1 cellular context compared by ENCODE assay signal in the genomic region with DNA sequence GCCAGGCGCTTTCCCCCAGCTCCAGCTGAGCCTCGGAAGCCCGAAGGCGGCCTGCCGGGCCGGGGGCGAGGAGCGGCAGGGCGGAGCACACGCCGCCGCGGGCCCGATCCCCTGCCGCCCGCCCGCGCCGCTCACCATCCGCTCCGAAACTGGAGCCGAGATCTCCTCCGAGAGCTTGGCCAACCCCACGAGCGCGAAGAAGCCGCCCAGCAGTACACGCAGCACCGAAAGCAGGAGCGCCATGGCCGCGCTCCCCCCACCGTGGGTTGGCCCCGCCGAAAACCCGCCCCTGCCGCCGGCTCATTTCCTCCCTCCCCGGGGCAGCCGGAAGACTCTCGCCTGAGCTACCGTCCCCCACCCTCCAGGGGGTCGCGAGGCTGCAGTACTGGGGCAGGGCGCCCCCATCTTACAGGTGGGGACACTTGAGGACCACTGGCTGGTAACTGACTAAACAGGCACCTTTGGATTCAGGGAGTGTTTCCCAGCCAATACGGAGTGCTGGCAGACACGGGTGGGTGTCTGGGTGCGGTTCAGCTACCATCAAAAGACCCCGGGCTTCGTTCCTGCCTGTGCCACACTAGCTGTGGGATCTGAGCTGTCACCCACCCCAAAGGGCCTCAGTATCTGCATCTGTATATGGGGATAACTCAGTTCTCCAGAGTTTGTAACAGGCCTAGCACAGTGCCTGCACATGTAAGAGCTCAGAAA.
A peak's percentile ranks its signal among the peaks of the same experiment; 100 is the strongest.
TF ChIP-seq lines count a peak whose summit lies in the region.

Gene TMEM35B, minus strand, starts transcription at position 285 of the 708 bp plus-strand sequence. Its CDS starts 42 bp downstream, at position 243.

TF ChIP-seq in HepG2, 621 proteins besides CTCF, POLR2A, EP300 and RAD21 (continued from another document and continues in another):
- TF ChIP-seq ZNF275 (CRISPR knock-in tag; IDR thresholded peaks at IDR 0.05; ENCODE audit: borderline replicate concordance), result no peak
- peak; percentile 78 for TF ChIP-seq FOXC1 (CRISPR knock-in tag; IDR thresholded peaks at IDR 0.05; ENCODE audit: borderline replicate concordance)
- TF ChIP-seq ETV6 (CRISPR knock-in tag; conservative IDR thresholded peaks at IDR 0.05), result peak; percentile 75; the same call in 1 of the 2 replicates
- TF ChIP-seq MXD4 (CRISPR knock-in tag; IDR thresholded peaks at IDR 0.05), result 0 out of 2 replicates have a peak, but pooled peaks have one; percentile 22
- TF ChIP-seq ZNF749 (CRISPR knock-in tag; IDR thresholded peaks at IDR 0.05; ENCODE audit: borderline replicate concordance), result 0 out of 2 replicates have a peak, but pooled peaks have one; percentile 44
- peak; percentile 56; the same call in 1 of the 2 replicates for TF ChIP-seq ZNF431 (CRISPR knock-in tag; IDR thresholded peaks at IDR 0.05; ENCODE audit: borderline replicate concordance, low read depth)
- TF ChIP-seq HIVEP1 (CRISPR knock-in tag; IDR thresholded peaks at IDR 0.05), result peak; percentile 50; the same call in 1 of the 2 replicates
- TF ChIP-seq SALL1 (CRISPR knock-in tag; IDR thresholded peaks at IDR 0.05), result peak; percentile 63
- peak; percentile 82 for TF ChIP-seq ZFX (CRISPR knock-in tag; IDR thresholded peaks at IDR 0.05; ENCODE audit: low read depth)
- peak; percentile 95 for TF ChIP-seq ZBTB7A (CRISPR knock-in tag; IDR thresholded peaks at IDR 0.05)
- peak; percentile 58 for TF ChIP-seq ZMYM4 (CRISPR knock-in tag; IDR thresholded peaks at IDR 0.05)
- no peak for TF ChIP-seq ZC3H13 (CRISPR knock-in tag; IDR thresholded peaks at IDR 0.05)
- TF ChIP-seq GMEB1 (CRISPR knock-in tag; IDR thresholded peaks at IDR 0.05; ENCODE audit: borderline replicate concordance), result no peak
- 0 out of 2 replicates have a peak, but pooled peaks have one; percentile 34 for TF ChIP-seq ZNF788 (CRISPR knock-in tag; IDR thresholded peaks at IDR 0.05; ENCODE audit: borderline replicate concordance)
- TF ChIP-seq ZBTB14 (CRISPR knock-in tag; IDR thresholded peaks at IDR 0.05), result no peak
- peak; percentile 73; the same call in 1 of the 2 replicates for TF ChIP-seq ZNF563 (CRISPR knock-in tag; IDR thresholded peaks at IDR 0.05)
- TF ChIP-seq, protein P1, sequence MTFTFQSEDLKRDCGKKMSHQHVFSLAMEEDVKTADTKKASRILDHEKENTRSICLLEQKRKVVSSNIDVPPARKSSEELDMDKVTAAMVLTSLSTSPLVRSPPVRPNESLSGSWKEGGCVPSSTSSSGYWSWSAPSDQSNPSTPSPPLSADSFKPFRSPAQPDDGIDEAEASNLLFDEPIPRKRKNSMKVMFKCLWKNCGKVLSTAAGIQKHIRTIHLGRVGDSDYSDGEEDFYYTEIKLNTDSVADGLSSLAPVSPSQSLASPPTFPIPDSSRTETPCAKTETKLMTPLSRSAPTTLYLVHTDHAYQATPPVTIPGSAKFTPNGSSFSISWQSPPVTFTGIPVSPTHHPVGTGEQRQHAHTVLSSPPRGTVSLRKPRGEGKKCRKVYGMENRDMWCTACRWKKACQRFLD (CRISPR knock-in tag; IDR thresholded peaks at IDR 0.05; ENCODE audit: borderline replicate concordance), result 0 out of 2 replicates have a peak, but pooled peaks have one; percentile 59
- TF ChIP-seq ZSCAN22 (CRISPR knock-in tag; IDR thresholded peaks at IDR 0.05), result 0 out of 2 replicates have a peak, but pooled peaks have one; percentile 53
- TF ChIP-seq MLX (CRISPR knock-in tag; IDR thresholded peaks at IDR 0.05), result no peak
- TF ChIP-seq ZNF205 (CRISPR knock-in tag; IDR thresholded peaks at IDR 0.05), result 0 out of 2 replicates have a peak, but pooled peaks have one; percentile 36
- TF ChIP-seq RNF2 (conservative IDR thresholded peaks at IDR 0.05; ENCODE audit: low read depth), result no peak
- TF ChIP-seq, protein P2, sequence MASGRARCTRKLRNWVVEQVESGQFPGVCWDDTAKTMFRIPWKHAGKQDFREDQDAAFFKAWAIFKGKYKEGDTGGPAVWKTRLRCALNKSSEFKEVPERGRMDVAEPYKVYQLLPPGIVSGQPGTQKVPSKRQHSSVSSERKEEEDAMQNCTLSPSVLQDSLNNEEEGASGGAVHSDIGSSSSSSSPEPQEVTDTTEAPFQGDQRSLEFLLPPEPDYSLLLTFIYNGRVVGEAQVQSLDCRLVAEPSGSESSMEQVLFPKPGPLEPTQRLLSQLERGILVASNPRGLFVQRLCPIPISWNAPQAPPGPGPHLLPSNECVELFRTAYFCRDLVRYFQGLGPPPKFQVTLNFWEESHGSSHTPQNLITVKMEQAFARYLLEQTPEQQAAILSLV (CRISPR knock-in tag; IDR thresholded peaks at IDR 0.05; ENCODE audit: borderline replicate concordance), result peak; percentile 46; the same call in 1 of the 2 replicates
- no peak for TF ChIP-seq KLF16 (CRISPR knock-in tag; IDR thresholded peaks at IDR 0.05)
- TF ChIP-seq ZNF780A (CRISPR knock-in tag; IDR thresholded peaks at IDR 0.05), result no peak
- peak; percentile 69 for TF ChIP-seq KMT2A (CRISPR knock-in tag; IDR thresholded peaks at IDR 0.05)
- TF ChIP-seq GABPB1 (CRISPR knock-in tag; IDR thresholded peaks at IDR 0.05), result peak; percentile 83
- no peak; the same call in 1 of the 2 replicates for TF ChIP-seq NFKB2 (CRISPR knock-in tag; IDR thresholded peaks at IDR 0.05; ENCODE audit: borderline replicate concordance)
- peak; percentile 26 for TF ChIP-seq TBX2 (CRISPR knock-in tag; IDR thresholded peaks at IDR 0.05; ENCODE audit: borderline replicate concordance)
- peak; percentile 71; the same call in 1 of the 2 replicates for TF ChIP-seq ZNF510 (CRISPR knock-in tag; IDR thresholded peaks at IDR 0.05; ENCODE audit: low read depth)
- TF ChIP-seq ZNF34 (CRISPR knock-in tag; IDR thresholded peaks at IDR 0.05; ENCODE audit: borderline replicate concordance), result 0 out of 2 replicates have a peak, but pooled peaks have one; percentile 50
- no peak for TF ChIP-seq TSC22D2 (CRISPR knock-in tag; IDR thresholded peaks at IDR 0.05; ENCODE audit: borderline replicate concordance)
- TF ChIP-seq, protein P3, sequence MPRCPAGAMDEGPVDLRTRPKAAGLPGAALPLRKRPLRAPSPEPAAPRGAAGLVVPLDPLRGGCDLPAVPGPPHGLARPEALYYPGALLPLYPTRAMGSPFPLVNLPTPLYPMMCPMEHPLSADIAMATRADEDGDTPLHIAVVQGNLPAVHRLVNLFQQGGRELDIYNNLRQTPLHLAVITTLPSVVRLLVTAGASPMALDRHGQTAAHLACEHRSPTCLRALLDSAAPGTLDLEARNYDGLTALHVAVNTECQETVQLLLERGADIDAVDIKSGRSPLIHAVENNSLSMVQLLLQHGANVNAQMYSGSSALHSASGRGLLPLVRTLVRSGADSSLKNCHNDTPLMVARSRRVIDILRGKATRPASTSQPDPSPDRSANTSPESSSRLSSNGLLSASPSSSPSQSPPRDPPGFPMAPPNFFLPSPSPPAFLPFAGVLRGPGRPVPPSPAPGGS (CRISPR knock-in tag; IDR thresholded peaks at IDR 0.05), result no peak
- peak; percentile 70 for TF ChIP-seq TAF1 (CRISPR knock-in tag; IDR thresholded peaks at IDR 0.05)
- TF ChIP-seq, protein P4, sequence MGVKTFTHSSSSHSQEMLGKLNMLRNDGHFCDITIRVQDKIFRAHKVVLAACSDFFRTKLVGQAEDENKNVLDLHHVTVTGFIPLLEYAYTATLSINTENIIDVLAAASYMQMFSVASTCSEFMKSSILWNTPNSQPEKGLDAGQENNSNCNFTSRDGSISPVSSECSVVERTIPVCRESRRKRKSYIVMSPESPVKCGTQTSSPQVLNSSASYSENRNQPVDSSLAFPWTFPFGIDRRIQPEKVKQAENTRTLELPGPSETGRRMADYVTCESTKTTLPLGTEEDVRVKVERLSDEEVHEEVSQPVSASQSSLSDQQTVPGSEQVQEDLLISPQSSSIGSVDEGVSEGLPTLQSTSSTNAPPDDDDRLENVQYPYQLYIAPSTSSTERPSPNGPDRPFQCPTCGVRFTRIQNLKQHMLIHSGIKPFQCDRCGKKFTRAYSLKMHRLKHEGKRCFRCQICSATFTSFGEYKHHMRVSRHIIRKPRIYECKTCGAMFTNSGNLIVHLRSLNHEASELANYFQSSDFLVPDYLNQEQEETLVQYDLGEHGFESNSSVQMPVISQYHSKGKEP (CRISPR knock-in tag; IDR thresholded peaks at IDR 0.05), result no peak
- no peak for TF ChIP-seq SMC3 (IDR thresholded peaks at IDR 0.05; ENCODE audit: low read length)
- TF ChIP-seq SOX6 (IDR thresholded peaks at IDR 0.05), result no peak
- 0 out of 2 replicates have a peak, but pooled peaks have one; percentile 11 for TF ChIP-seq SOX6 (CRISPR knock-in tag; IDR thresholded peaks at IDR 0.05)
- 0 out of 2 replicates have a peak, but pooled peaks have one; percentile 30 for TF ChIP-seq ZNF160 (CRISPR knock-in tag; IDR thresholded peaks at IDR 0.05)
- TF ChIP-seq HOXA5 (CRISPR knock-in tag; IDR thresholded peaks at IDR 0.05), result 0 out of 2 replicates have a peak, but pooled peaks have one; percentile 46
- TF ChIP-seq, protein P5, sequence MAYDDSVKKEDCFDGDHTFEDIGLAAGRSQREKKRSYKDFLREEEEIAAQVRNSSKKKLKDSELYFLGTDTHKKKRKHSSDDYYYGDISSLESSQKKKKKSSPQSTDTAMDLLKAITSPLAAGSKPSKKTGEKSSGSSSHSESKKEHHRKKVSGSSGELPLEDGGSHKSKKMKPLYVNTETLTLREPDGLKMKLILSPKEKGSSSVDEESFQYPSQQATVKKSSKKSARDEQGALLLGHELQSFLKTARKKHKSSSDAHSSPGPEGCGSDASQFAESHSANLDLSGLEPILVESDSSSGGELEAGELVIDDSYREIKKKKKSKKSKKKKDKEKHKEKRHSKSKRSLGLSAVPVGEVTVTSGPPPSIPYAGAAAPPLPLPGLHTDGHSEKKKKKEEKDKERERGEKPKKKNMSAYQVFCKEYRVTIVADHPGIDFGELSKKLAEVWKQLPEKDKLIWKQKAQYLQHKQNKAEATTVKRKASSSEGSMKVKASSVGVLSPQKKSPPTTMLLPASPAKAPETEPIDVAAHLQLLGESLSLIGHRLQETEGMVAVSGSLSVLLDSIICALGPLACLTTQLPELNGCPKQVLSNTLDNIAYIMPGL (CRISPR knock-in tag; IDR thresholded peaks at IDR 0.05; ENCODE audit: borderline replicate concordance in 1 of 2, low read depth in 1 of 2), result peak; percentile 37 to 68; a peak in 1 of 4 replicates
- TF ChIP-seq ISL2 (CRISPR knock-in tag; IDR thresholded peaks at IDR 0.05), result no peak
- TF ChIP-seq ATF2 (CRISPR knock-in tag; IDR thresholded peaks at IDR 0.05), result no peak
- no peak; the same call in 1 of the 2 replicates for TF ChIP-seq ZNF441 (CRISPR knock-in tag; IDR thresholded peaks at IDR 0.05; ENCODE audit: borderline replicate concordance)
- TF ChIP-seq HNRNPLL (IDR thresholded peaks at IDR 0.05; ENCODE audit: low read depth, low read length, poor library complexity, severe bottlenecking), result peak; percentile 48
- TF ChIP-seq ZIK1 (CRISPR knock-in tag; IDR thresholded peaks at IDR 0.05; ENCODE audit: borderline replicate concordance, low read depth), result peak; percentile 86; the same call in 1 of the 2 replicates
- TF ChIP-seq BORCS8-MEF2B (CRISPR knock-in tag; IDR thresholded peaks at IDR 0.05), result peak; percentile 68; the same call in 1 of the 2 replicates
- TF ChIP-seq FLYWCH1 (CRISPR knock-in tag; IDR thresholded peaks at IDR 0.05), result 0 out of 2 replicates have a peak, but pooled peaks have one; percentile 42
- TF ChIP-seq ZMYM3 (CRISPR knock-in tag; IDR thresholded peaks at IDR 0.05), result peak; percentile 56; the same call in 1 of the 2 replicates
- TF ChIP-seq XRCC5 (optimal IDR thresholded peaks at IDR 0.05; ENCODE audit: low read length), result peak; percentile 24
